Comparison of ENCODE assay signal across 24 cellular contexts in the genomic region with DNA sequence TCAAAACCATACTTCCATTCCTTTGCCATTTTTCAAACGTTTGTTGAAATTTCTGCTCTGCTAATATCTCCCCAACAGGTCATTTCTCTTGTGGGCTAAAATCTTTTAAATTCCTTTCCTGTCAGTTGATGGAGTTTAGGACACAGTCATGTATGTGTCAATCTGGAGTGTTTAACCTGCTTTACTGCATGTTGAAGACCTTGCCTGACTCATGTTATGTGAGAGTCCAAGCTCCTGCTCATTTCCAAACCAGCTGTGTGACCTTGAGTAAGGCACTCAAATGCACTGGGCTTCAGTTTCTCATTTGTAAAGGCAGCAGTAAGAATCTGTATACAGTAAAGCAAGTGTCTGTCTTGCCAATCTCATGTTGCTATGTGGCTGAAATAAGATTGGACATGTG.
"Had no signal": no experiment of that assay in that cellular context is flagged by ENCODE, and none has a peak within 500 bp of the region (broad histone marks: within the 10 kb centered on the region; RNA-seq: fewer than 3 reads in every experiment).

No MANE protein-coding gene starts in this region.

- H3K79me2 ChIP-seq: hepatocyte had no signal

- ATAC-seq: effector memory CD8-positive, alpha-beta T cell; gastroesophageal sphincter; heart left ventricle; left lobe of liver; mucosa of descending colon; natural killer cell treated with Interleukin-12 subunit alpha and Interleukin-12 subunit beta and Interleukin-15 and Interleukin-18, amount 100 ng/mL, for 72 hours; right cardiac atrium; stimulated activated memory B cell treated with anti-CD40 and anti-IgM and Interleukin-4, amounts not matched to agents 10 μg/mL and 1 μg/mL and 100 μg/mL, for 72 hours; stimulated activated naive CD8-positive, alpha-beta T cell treated with anti-CD3 and anti-CD28 coated beads, Interleukin-15, Interleukin-2, amounts not matched to agents 100 U/mL and 50 U/mL, for 24 hours had no signal

- H2AFZ ChIP-seq: hepatocyte, neural progenitor cell had no signal

- H3K27ac ChIP-seq: gastroesophageal sphincter, heart left ventricle, hepatocyte, neural progenitor cell, prostate gland, skin epidermis, spleen, thoracic aorta, transverse colon had no signal

- H3K4me2 ChIP-seq: hepatocyte, neural progenitor cell had no signal

- H3K4me3 ChIP-seq: gastroesophageal sphincter, heart left ventricle, hepatocyte, lung, mucosa of descending colon, neural progenitor cell, prostate gland, skin epidermis, spleen, thoracic aorta, transverse colon had no signal

- DNase-seq: cortex of kidney; effector memory CD8-positive, alpha-beta T cell; foreskin fibroblast; heart left ventricle; kidney; mucosa of descending colon; naive B cell; right cardiac atrium; spleen; stimulated activated CD4-positive, alpha-beta T cell treated with anti-CD3 and anti-CD28 coated beads, Interleukin-4, amount 100 ng/mL, for 4 hours; stimulated activated naive CD8-positive, alpha-beta T cell treated with anti-CD3 and anti-CD28 coated beads, Interleukin-15, Interleukin-2, amounts not matched to agents 100 U/mL and 50 U/mL, for 24 hours; substantia nigra; transverse colon had no signal

- FAIRE-seq: endometrium, kidney had no signal

- H3K9me3 ChIP-seq: gastroesophageal sphincter, heart left ventricle, mucosa of descending colon, prostate gland, spleen, thoracic aorta, transverse colon had no signal

- H3K36me3 ChIP-seq: gastroesophageal sphincter, heart left ventricle, neural progenitor cell, prostate gland, spleen, thoracic aorta, transverse colon had no signal

- H3K27me3 ChIP-seq: gastroesophageal sphincter, neural progenitor cell had no signal

- H3K4me1 ChIP-seq: heart left ventricle, neural progenitor cell, prostate gland, spleen, transverse colon had no signal

- H3K9ac ChIP-seq: neural progenitor cell had no signal
